7 cellular contexts compared by ENCODE assay signal in genomic region chr11:9315078-9315688, GRCh38. TPM values are rescaled to one million over a fixed set of nuclear protein-coding genes. Genes with fewer than 3 reads are reported as not detected.
DNase-seq lines count a peak whose midpoint lies in the region; ATAC-seq and TF ChIP-seq lines count a peak whose summit lies in the region.

No MANE protein-coding gene starts in this region.

- H3K9me3 ChIP-seq in osteoblast (ENCODE audit: low read depth, low read length) = no peaks in the 10 kb centered on the region

- DNase-seq in H7 (no peak), RWPE1 (ENCODE audit: low spot score) (no peak), endothelial cell (ENCODE audit: low spot score) (peak; percentile 6), osteoblast (ENCODE audit: insufficient read length, low spot score, missing footprints) (peak; percentile 2), NCI-H2171 (lab: John Stamatoyannopoulos, UW) (no peak), KBM-7 (no peak)

- H3K79me2 ChIP-seq in osteoblast (ENCODE audit: insufficient read depth, low read length) = peaks cover 42% of the 10 kb centered on the region

- H3K27me3 ChIP-seq in H7 (ENCODE audit: control insufficient read depth, insufficient read depth, low read length) (no peaks in the 10 kb centered on the region), osteoblast (ENCODE audit: insufficient read depth, low read length) (no peaks in the 10 kb centered on the region)

- no peak for ATAC-seq in GM19467 (IDR thresholded peaks at IDR 0.05; ENCODE audit: unreplicated experiment)

- peaks cover 1% of the 10 kb centered on the region for H3K27me3 Mint-ChIP-seq in endothelial cell (ENCODE audit: unreplicated experiment)

- H3K36me3 ChIP-seq in H7 (replicated peaks; ENCODE audit: control insufficient read depth, insufficient read depth, low read length) = 0 out of 2 replicates have a peak, but pooled peaks cover 2% of the 10 kb centered on the region
- no peaks in the 10 kb centered on the region for H3K36me3 ChIP-seq in osteoblast (ENCODE audit: insufficient read depth, low read length)

- peaks cover 9% of the 10 kb centered on the region for H3K4me1 ChIP-seq in osteoblast (ENCODE audit: insufficient read depth, low read length)

- H2AFZ ChIP-seq in osteoblast (ENCODE audit: low read length) = peak overlapping the region; percentile 95

- H3K4me2 ChIP-seq in osteoblast (ENCODE audit: insufficient read depth, low read length) = peak overlapping the region; percentile 98

- H3K4me3 ChIP-seq in H7 (ENCODE audit: insufficient read depth, low read depth, low read length) (peak overlapping the region; percentile 54), osteoblast (ENCODE audit: insufficient read depth, low read length) (peak overlapping the region; percentile 100)

- H4K20me1 ChIP-seq in osteoblast (ENCODE audit: insufficient read depth, low read length) = peaks cover 20% of the 10 kb centered on the region

- H3K27ac ChIP-seq in RWPE1 = peak overlapping the region; percentile 88
- peak overlapping the region; percentile 92 for H3K27ac ChIP-seq in osteoblast (ENCODE audit: low read depth, low read length)

- peak overlapping the region; percentile 98 for H3K27ac Mint-ChIP-seq in endothelial cell (ENCODE audit: unreplicated experiment)

- peaks cover 30% of the 10 kb centered on the region for H3K4me1 Mint-ChIP-seq in endothelial cell (ENCODE audit: unreplicated experiment)

- no peaks in the 10 kb centered on the region for H3K9me3 Mint-ChIP-seq in endothelial cell (ENCODE audit: unreplicated experiment)

- POLR2A ChIA-PET in RWPE1 (lab: Yijun Ruan, JAX; ENCODE audit: low non-redundant PET) = interaction anchor here (0.6 to 1.2 kb wide), 3 partner anchors 28 to 985 kb away, joined by 4 to 6 read pairs (median 5); partner anchors contain the start of gene IPO7

- in situ Hi-C loops in KBM-7 (cut with MboI; ENCODE audit: low pct_unique_long_range_greater_than_20kb, low sequenced_read_pairs) = no loop called here

- CTCF ChIA-PET in RWPE1 (lab: Yijun Ruan, JAX) = interaction anchor here (0.6 to 1.6 kb wide), 4 partner anchors 14 to 222 kb away, joined by 3 to 7 read pairs (median 4); partner anchors contain the start of gene IPO7

- TF ChIP-seq CTCF in RWPE1 (conservative IDR thresholded peaks at IDR 0.05; ENCODE audit: low read depth) (no peak), endothelial cell (IDR thresholded peaks at IDR 0.05; ENCODE audit: unreplicated experiment) (no peak), osteoblast (IDR thresholded peaks at IDR 0.05; ENCODE audit: extremely low read depth, low read depth, low read length) (no peak)

- peaks cover 6% of the 10 kb centered on the region for H3K36me3 Mint-ChIP-seq in endothelial cell (ENCODE audit: low read depth, unreplicated experiment)

- H3K4me3 Mint-ChIP-seq in endothelial cell (ENCODE audit: unreplicated experiment) = peak overlapping the region; percentile 87

RNA-seq across cellular contexts. Expression of gene TMEM41B, which starts 0.8 kb away (rescaled TPM):
- total RNA-seq in H7 (2014; rRNA removed; shearing (Covaris generic)) = 38.2 and 39.1 TPM in 2 replicates
- 31.6 TPM for total RNA-seq in endothelial cell (ENCODE audit: unreplicated experiment)
- 56.0 and 56.1 TPM in 2 replicates for total RNA-seq in osteoblast

RNA-seq across cellular contexts. Expression of gene DENND5A, which starts 50.0 kb away (rescaled TPM):
- total RNA-seq in H7 (2014; rRNA removed; shearing (Covaris generic)) = 110 and 112 TPM in 2 replicates
- total RNA-seq in endothelial cell (ENCODE audit: unreplicated experiment) (59.5 TPM), osteoblast (176 and 183 TPM in 2 replicates)

Comparison
In these comparisons a context has a peak if more than half of its experiments do, and no peak if none do; other contexts are left out.
1. DNase-seq: peak in endothelial cell (single experiment) and osteoblast (single experiment); none in H7 (single experiment), RWPE1 (single experiment), NCI-H2171 (single experiment) and KBM-7 (single experiment).